Comparison of ENCODE assay signal across 9 cellular contexts in the genomic region with DNA sequence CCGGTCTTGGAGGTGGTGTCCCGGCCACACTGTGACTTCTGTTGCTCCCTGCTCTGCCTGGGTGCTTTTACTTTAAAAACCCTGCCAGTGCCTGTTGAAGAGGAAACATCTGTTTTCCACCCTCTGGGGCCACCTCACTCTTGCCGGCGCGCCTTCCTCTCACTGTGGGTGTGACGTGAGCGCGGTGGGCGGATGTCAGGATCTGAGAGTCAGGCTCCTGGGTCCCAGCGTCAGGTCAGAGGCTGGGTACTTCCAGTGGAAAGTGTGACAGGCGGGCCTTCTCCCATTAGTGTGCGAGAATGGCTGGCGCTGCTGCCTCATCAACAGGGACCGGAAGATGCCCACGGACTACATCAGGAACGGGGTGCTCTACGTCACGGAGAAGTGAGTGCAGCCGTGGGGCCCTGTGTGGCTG. TPM values are rescaled to one million over a fixed set of nuclear protein-coding genes. Genes with fewer than 3 reads are reported as not detected.
DNase-seq lines count a peak whose midpoint lies in the region; ATAC-seq and TF ChIP-seq lines count a peak whose summit lies in the region.
"Had no signal": no experiment of that assay in that cellular context is flagged by ENCODE, and none has a peak within 500 bp of the region (broad histone marks: within the 10 kb centered on the region; RNA-seq: fewer than 3 reads in every experiment).

No MANE protein-coding gene starts in this region.

- H3K36me3 Mint-ChIP-seq in activated naive CD8-positive, alpha-beta T cell, result no peaks in the 10 kb centered on the region

- TF ChIP-seq EP300 in upper lobe of left lung (IDR thresholded peaks at IDR 0.05), result no peak

- H3K4me1 Mint-ChIP-seq in activated naive CD8-positive, alpha-beta T cell (ENCODE audit: low read depth), result peaks cover 28% of the 10 kb centered on the region

- H3K27me3 ChIP-seq in upper lobe of left lung, result no peaks in the 10 kb centered on the region

- H3K9me3 ChIP-seq in upper lobe of left lung, result no peaks in the 10 kb centered on the region

- H3K36me3 ChIP-seq in upper lobe of left lung, result peaks cover 0 to 57% (median 38%) of the 10 kb centered on the region in 4 donors

- no peak for TF ChIP-seq CTCF in upper lobe of left lung (IDR thresholded peaks at IDR 0.05)

- H3K9me3 Mint-ChIP-seq in activated naive CD8-positive, alpha-beta T cell (ENCODE audit: low read depth), result no peaks in the 10 kb centered on the region

- H3K27ac ChIP-seq in upper lobe of left lung, result peak overlapping the region in 1 of 4 donors; percentile 9

- peak in 1 of 2 donors; percentile 18 for ATAC-seq in upper lobe of left lung (ENCODE audit: low FRiP score in 2 of 2)
- ATAC-seq: left colon had no signal

- peak overlapping the region; percentile 95 for H3K27ac Mint-ChIP-seq in activated naive CD8-positive, alpha-beta T cell

- TF ChIP-seq POLR2A in upper lobe of left lung (IDR thresholded peaks at IDR 0.05), result no peak

- DNase-seq in T-helper 2 cell, result peak; percentile 51 to 88 (median 80)
- peak; percentile 35 for DNase-seq in putamen (ENCODE audit: low spot score)
- DNase-seq in upper lobe of left lung, result peak; percentile 58 to 71
- DNase-seq in retina, result no peak
- DNase-seq in 8988T, result no peak
- no peak for DNase-seq in DMS114 treated with DMSO at 0.1 percent for 48 hours (lab: John Stamatoyannopoulos, UW; ENCODE audit: unreplicated experiment)
- no peak for DNase-seq in MV-4-11 (lab: John Stamatoyannopoulos, UW)

- H3K27me3 Mint-ChIP-seq in activated naive CD8-positive, alpha-beta T cell, result no peaks in the 10 kb centered on the region

- WGBS in upper lobe of left lung, 2 donors, result 73 to 79% methylated on average over 19 of the region's 19 CpGs

- no peak overlapping the region for H3K4me3 ChIP-seq in upper lobe of left lung

- no peaks in the 10 kb centered on the region for H3K4me1 ChIP-seq in upper lobe of left lung

- H3K4me3 Mint-ChIP-seq in activated naive CD8-positive, alpha-beta T cell, result peak overlapping the region; percentile 88

RNA-seq across cellular contexts. Expression of a gene that starts 54.2 kb away (rescaled TPM):
- total RNA-seq in upper lobe of left lung, result 100 to 1,000 TPM in 3 of 6 donors, 10 to 100 TPM in 3; 59.8 to 302 (median 104) TPM

Comparison
In these comparisons a context has a peak if more than half of its experiments do, and no peak if none do; other contexts are left out.
1. DNase-seq: peak in T-helper 2 cell (5 of 5), putamen (single experiment) and upper lobe of left lung (2 of 2); none in retina (single experiment), 8988T (single experiment), DMS114 treated with DMSO at 0.1 percent for 48 hours (single experiment) and MV-4-11 (single experiment).